1 cellular context compared by ENCODE assay signal in genomic region chr18:34928068-34928753, GRCh38.
TF ChIP-seq lines count a peak whose summit lies in the region.

No MANE protein-coding gene starts in this region.

TF ChIP-seq in HepG2, 621 proteins besides CTCF, POLR2A, EP300 and RAD21 (continued from another document and continues in another):
- TF ChIP-seq REL (CRISPR knock-in tag; conservative IDR thresholded peaks at IDR 0.05) (no peak), TCF7 (IDR thresholded peaks at IDR 0.05; ENCODE audit: low read depth) (peak; percentile 57; the same call in 1 of the 2 replicates), NFE2 (CRISPR knock-in tag; IDR thresholded peaks at IDR 0.05) (no peak), ZNF432 (CRISPR knock-in tag; IDR thresholded peaks at IDR 0.05; ENCODE audit: borderline replicate concordance) (no peak), GATAD2A (CRISPR knock-in tag; IDR thresholded peaks at IDR 0.05) (peak; percentile 84), ZFP36L1 (CRISPR knock-in tag; IDR thresholded peaks at IDR 0.05) (0 out of 2 replicates have a peak, but pooled peaks have one; percentile 56), GATA4 (IDR thresholded peaks at IDR 0.05; ENCODE audit: borderline replicate concordance, low read depth) (peak; percentile 24; the same call in 1 of the 2 replicates), DNMT3B (CRISPR knock-in tag; conservative IDR thresholded peaks at IDR 0.05) (no peak), MBNL3 (CRISPR knock-in tag; conservative IDR thresholded peaks at IDR 0.05) (no peak), JUN (CRISPR knock-in tag; IDR thresholded peaks at IDR 0.05) (peak; percentile 76), STAT5B (CRISPR knock-in tag; IDR thresholded peaks at IDR 0.05) (no peak), ZNF501 (CRISPR knock-in tag; IDR thresholded peaks at IDR 0.05) (peak; percentile 40; the same call in 1 of the 2 replicates), MED13 (CRISPR knock-in tag; IDR thresholded peaks at IDR 0.05) (no peak), NR2F2 (IDR thresholded peaks at IDR 0.05; ENCODE audit: borderline replicate concordance, low read depth) (peak; percentile 92), TBP (CRISPR knock-in tag; IDR thresholded peaks at IDR 0.05) (no peak), ZNF75D (CRISPR knock-in tag; IDR thresholded peaks at IDR 0.05; ENCODE audit: borderline replicate concordance) (no peak), KDM6A (CRISPR knock-in tag; IDR thresholded peaks at IDR 0.05; ENCODE audit: low read depth) (peak; percentile 78), ZNF205 (CRISPR knock-in tag; IDR thresholded peaks at IDR 0.05) (no peak; the same call in 1 of the 2 replicates), ZNF788 (CRISPR knock-in tag; IDR thresholded peaks at IDR 0.05; ENCODE audit: borderline replicate concordance) (peak; percentile 60; the same call in 1 of the 2 replicates), THAP11 (CRISPR knock-in tag; IDR thresholded peaks at IDR 0.05) (peak; percentile 29; the same call in 1 of the 2 replicates), POGZ (CRISPR knock-in tag; IDR thresholded peaks at IDR 0.05) (peak; percentile 83), PLSCR1 (CRISPR knock-in tag; IDR thresholded peaks at IDR 0.05; ENCODE audit: borderline replicate concordance) (no peak), ZBTB21 (CRISPR knock-in tag; IDR thresholded peaks at IDR 0.05) (no peak), PRMT3 (CRISPR knock-in tag; IDR thresholded peaks at IDR 0.05; ENCODE audit: borderline replicate concordance, low read depth) (no peak), ZNF512B (CRISPR knock-in tag; IDR thresholded peaks at IDR 0.05; ENCODE audit: borderline replicate concordance) (0 out of 2 replicates have a peak, but pooled peaks have one; percentile 44), ZNF124 (CRISPR knock-in tag; IDR thresholded peaks at IDR 0.05) (no peak), LBX2 (CRISPR knock-in tag; IDR thresholded peaks at IDR 0.05; ENCODE audit: borderline replicate concordance) (no peak), RARA (CRISPR knock-in tag; IDR thresholded peaks at IDR 0.05) (peak; percentile 86), HOXA3 (CRISPR knock-in tag; IDR thresholded peaks at IDR 0.05) (peak; percentile 73; the same call in 1 of the 2 replicates), FOXM1 (CRISPR knock-in tag; IDR thresholded peaks at IDR 0.05) (no peak), ZNF282 (IDR thresholded peaks at IDR 0.05; ENCODE audit: partially characterized antibody) (no peak)
- TF ChIP-seq, protein P1, sequence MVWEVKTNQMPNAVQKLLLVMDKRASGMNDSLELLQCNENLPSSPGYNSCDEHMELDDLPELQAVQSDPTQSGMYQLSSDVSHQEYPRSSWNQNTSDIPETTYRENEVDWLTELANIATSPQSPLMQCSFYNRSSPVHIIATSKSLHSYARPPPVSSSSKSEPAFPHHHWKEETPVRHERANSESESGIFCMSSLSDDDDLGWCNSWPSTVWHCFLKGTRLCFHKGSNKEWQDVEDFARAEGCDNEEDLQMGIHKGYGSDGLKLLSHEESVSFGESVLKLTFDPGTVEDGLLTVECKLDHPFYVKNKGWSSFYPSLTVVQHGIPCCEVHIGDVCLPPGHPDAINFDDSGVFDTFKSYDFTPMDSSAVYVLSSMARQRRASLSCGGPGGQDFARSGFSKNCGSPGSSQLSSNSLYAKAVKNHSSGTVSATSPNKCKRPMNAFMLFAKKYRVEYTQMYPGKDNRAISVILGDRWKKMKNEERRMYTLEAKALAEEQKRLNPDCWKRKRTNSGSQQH (CRISPR knock-in tag; IDR thresholded peaks at IDR 0.05; ENCODE audit: low read depth), result peak; percentile 44; the same call in 1 of the 2 replicates
- TF ChIP-seq, protein P2, sequence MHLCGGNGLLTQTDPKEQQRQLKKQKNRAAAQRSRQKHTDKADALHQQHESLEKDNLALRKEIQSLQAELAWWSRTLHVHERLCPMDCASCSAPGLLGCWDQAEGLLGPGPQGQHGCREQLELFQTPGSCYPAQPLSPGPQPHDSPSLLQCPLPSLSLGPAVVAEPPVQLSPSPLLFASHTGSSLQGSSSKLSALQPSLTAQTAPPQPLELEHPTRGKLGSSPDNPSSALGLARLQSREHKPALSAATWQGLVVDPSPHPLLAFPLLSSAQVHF (CRISPR knock-in tag; IDR thresholded peaks at IDR 0.05), result no peak
- TF ChIP-seq, protein P3, sequence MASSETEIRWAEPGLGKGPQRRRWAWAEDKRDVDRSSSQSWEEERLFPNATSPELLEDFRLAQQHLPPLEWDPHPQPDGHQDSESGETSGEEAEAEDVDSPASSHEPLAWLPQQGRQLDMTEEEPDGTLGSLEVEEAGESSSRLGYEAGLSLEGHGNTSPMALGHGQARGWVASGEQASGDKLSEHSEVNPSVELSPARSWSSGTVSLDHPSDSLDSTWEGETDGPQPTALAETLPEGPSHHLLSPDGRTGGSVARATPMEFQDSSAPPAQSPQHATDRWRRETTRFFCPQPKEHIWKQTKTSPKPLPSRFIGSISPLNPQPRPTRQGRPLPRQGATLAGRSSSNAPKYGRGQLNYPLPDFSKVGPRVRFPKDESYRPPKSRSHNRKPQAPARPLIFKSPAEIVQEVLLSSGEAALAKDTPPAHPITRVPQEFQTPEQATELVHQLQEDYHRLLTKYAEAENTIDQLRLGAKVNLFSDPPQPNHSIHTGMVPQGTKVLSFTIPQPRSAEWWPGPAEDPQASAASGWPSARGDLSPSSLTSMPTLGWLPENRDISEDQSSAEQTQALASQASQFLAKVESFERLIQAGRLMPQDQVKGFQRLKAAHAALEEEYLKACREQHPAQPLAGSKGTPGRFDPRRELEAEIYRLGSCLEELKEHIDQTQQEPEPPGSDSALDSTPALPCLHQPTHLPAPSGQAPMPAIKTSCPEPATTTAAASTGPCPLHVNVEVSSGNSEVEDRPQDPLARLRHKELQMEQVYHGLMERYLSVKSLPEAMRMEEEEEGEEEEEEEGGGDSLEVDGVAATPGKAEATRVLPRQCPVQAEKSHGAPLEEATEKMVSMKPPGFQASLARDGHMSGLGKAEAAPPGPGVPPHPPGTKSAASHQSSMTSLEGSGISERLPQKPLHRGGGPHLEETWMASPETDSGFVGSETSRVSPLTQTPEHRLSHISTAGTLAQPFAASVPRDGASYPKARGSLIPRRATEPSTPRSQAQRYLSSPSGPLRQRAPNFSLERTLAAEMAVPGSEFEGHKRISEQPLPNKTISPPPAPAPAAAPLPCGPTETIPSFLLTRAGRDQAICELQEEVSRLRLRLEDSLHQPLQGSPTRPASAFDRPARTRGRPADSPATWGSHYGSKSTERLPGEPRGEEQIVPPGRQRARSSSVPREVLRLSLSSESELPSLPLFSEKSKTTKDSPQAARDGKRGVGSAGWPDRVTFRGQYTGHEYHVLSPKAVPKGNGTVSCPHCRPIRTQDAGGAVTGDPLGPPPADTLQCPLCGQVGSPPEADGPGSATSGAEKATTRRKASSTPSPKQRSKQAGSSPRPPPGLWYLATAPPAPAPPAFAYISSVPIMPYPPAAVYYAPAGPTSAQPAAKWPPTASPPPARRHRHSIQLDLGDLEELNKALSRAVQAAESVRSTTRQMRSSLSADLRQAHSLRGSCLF (CRISPR knock-in tag; IDR thresholded peaks at IDR 0.05; ENCODE audit: borderline replicate concordance), result no peak
- TF ChIP-seq, protein P4, sequence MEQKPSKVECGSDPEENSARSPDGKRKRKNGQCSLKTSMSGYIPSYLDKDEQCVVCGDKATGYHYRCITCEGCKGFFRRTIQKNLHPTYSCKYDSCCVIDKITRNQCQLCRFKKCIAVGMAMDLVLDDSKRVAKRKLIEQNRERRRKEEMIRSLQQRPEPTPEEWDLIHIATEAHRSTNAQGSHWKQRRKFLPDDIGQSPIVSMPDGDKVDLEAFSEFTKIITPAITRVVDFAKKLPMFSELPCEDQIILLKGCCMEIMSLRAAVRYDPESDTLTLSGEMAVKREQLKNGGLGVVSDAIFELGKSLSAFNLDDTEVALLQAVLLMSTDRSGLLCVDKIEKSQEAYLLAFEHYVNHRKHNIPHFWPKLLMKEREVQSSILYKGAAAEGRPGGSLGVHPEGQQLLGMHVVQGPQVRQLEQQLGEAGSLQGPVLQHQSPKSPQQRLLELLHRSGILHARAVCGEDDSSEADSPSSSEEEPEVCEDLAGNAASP (CRISPR knock-in tag; IDR thresholded peaks at IDR 0.05; ENCODE audit: borderline replicate concordance), result peak; percentile 29; the same call in 1 of the 2 replicates
- TF ChIP-seq, protein P5, sequence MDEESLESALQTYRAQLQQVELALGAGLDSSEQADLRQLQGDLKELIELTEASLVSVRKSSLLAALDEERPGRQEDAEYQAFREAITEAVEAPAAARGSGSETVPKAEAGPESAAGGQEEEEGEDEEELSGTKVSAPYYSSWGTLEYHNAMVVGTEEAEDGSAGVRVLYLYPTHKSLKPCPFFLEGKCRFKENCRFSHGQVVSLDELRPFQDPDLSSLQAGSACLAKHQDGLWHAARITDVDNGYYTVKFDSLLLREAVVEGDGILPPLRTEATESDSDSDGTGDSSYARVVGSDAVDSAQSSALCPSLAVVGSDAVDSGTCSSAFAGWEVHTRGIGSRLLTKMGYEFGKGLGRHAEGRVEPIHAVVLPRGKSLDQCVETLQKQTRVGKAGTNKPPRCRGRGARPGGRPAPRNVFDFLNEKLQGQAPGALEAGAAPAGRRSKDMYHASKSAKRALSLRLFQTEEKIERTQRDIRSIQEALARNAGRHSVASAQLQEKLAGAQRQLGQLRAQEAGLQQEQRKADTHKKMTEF (CRISPR knock-in tag; IDR thresholded peaks at IDR 0.05), result peak; percentile 65; the same call in 1 of the 2 replicates
- TF ChIP-seq, protein P6, sequence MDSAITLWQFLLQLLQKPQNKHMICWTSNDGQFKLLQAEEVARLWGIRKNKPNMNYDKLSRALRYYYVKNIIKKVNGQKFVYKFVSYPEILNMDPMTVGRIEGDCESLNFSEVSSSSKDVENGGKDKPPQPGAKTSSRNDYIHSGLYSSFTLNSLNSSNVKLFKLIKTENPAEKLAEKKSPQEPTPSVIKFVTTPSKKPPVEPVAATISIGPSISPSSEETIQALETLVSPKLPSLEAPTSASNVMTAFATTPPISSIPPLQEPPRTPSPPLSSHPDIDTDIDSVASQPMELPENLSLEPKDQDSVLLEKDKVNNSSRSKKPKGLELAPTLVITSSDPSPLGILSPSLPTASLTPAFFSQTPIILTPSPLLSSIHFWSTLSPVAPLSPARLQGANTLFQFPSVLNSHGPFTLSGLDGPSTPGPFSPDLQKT (CRISPR knock-in tag; IDR thresholded peaks at IDR 0.05; ENCODE audit: borderline replicate concordance), result no peak
- TF ChIP-seq, protein P7, sequence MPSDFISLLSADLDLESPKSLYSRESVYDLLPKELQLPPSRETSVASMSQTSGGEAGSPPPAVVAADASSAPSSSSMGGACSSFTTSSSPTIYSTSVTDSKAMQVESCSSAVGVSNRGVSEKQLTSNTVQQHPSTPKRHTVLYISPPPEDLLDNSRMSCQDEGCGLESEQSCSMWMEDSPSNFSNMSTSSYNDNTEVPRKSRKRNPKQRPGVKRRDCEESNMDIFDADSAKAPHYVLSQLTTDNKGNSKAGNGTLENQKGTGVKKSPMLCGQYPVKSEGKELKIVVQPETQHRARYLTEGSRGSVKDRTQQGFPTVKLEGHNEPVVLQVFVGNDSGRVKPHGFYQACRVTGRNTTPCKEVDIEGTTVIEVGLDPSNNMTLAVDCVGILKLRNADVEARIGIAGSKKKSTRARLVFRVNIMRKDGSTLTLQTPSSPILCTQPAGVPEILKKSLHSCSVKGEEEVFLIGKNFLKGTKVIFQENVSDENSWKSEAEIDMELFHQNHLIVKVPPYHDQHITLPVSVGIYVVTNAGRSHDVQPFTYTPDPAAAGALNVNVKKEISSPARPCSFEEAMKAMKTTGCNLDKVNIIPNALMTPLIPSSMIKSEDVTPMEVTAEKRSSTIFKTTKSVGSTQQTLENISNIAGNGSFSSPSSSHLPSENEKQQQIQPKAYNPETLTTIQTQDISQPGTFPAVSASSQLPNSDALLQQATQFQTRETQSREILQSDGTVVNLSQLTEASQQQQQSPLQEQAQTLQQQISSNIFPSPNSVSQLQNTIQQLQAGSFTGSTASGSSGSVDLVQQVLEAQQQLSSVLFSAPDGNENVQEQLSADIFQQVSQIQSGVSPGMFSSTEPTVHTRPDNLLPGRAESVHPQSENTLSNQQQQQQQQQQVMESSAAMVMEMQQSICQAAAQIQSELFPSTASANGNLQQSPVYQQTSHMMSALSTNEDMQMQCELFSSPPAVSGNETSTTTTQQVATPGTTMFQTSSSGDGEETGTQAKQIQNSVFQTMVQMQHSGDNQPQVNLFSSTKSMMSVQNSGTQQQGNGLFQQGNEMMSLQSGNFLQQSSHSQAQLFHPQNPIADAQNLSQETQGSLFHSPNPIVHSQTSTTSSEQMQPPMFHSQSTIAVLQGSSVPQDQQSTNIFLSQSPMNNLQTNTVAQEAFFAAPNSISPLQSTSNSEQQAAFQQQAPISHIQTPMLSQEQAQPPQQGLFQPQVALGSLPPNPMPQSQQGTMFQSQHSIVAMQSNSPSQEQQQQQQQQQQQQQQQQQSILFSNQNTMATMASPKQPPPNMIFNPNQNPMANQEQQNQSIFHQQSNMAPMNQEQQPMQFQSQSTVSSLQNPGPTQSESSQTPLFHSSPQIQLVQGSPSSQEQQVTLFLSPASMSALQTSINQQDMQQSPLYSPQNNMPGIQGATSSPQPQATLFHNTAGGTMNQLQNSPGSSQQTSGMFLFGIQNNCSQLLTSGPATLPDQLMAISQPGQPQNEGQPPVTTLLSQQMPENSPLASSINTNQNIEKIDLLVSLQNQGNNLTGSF (CRISPR knock-in tag; IDR thresholded peaks at IDR 0.05), result no peak
